13 cellular contexts compared by ENCODE assay signal in the genomic region with DNA sequence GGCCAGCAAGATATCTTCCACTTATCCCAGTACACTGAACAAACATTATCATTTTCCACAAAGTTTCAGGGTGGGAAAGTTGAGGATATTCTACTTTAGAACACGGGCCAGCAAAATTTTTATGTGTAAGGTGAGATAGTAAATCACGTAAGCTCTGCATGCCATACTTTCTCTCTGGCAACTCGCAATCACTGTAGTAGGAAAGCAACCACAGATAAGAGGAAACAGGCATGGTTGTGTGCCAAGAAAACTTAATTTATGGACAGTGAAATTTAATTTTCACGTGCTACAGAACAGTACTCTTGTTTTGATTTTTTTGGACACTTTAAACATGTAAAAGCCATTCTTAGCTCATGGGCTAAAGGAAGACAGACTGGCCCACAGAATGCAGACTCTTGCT.
DNase-seq lines count a peak whose midpoint lies in the region; ATAC-seq and TF ChIP-seq lines count a peak whose summit lies in the region.
"Had no signal": no experiment of that assay in that cellular context is flagged by ENCODE, and none has a peak within 500 bp of the region (broad histone marks: within the 10 kb centered on the region; RNA-seq: fewer than 3 reads in every experiment).

No MANE protein-coding gene starts in this region.

- H2BK12ac ChIP-seq in H9 (ENCODE audit: insufficient read length, low read depth, low read length) = no peak overlapping the region

- no peaks in the 10 kb centered on the region for H3K27me3 Mint-ChIP-seq in H9 (ENCODE audit: low read depth)
- no peaks in the 10 kb centered on the region for H3K27me3 Mint-ChIP-seq in type B pancreatic cell
- peaks cover 5% of the 10 kb centered on the region for H3K27me3 Mint-ChIP-seq in neural progenitor cell (ENCODE audit: insufficient read depth, low read depth)
- H3K27me3 Mint-ChIP-seq: CD4-positive, CD25-positive, alpha-beta regulatory T cell had no signal

- no peak overlapping the region for H4K8ac ChIP-seq in H9 (replicated peaks; ENCODE audit: insufficient read length, low read depth, low read length)

- no peak overlapping the region for H2BK120ac ChIP-seq in H9 (ENCODE audit: low read depth, low read length, poor library complexity, severe bottlenecking)

- H3K36me3 ChIP-seq in iPS-20b (ENCODE audit: insufficient read depth, low read depth, low read length) (no peaks in the 10 kb centered on the region), neural progenitor cell (no peaks in the 10 kb centered on the region)

- H3K79me1 ChIP-seq in H9 (ENCODE audit: insufficient read depth, low read depth, low read length, poor library complexity, severe bottlenecking) = peaks cover 7% of the 10 kb centered on the region

- no peak overlapping the region for H3K18ac ChIP-seq in H9 (ENCODE audit: insufficient read length, low read depth, low read length)

- no peak overlapping the region for H3K4ac ChIP-seq in H9 (ENCODE audit: low read depth, low read length)

- H2BK15ac ChIP-seq in H9 (ENCODE audit: low read depth, low read length) = no peak overlapping the region

- H3K56ac ChIP-seq in H9 (ENCODE audit: insufficient read length, low read depth, low read length) = no peak overlapping the region

- H3T11ph ChIP-seq in H9 (ENCODE audit: low read length) = peak overlapping the region; percentile 42

- H2BK5ac ChIP-seq in H9 (ENCODE audit: insufficient read length, low read length) = no peak overlapping the region

- no peak overlapping the region for H2BK20ac ChIP-seq in H9 (ENCODE audit: low read depth, low read length, poor library complexity, severe bottlenecking)

- no CpG with 5 or more reads among the region's 4 CpGs for WGBS in H9 (ENCODE audit: extremely low coverage, insufficient read length, low lambda C conversion rate)

- H3F3A ChIP-seq in neural progenitor cell (ENCODE audit: low read depth) = peaks cover 3% of the 10 kb centered on the region

- H3K9me3 Mint-ChIP-seq in H9 = no peaks in the 10 kb centered on the region
- H3K9me3 Mint-ChIP-seq in type B pancreatic cell = peaks cover 5% of the 10 kb centered on the region
- H3K9me3 Mint-ChIP-seq in neural progenitor cell = no peaks in the 10 kb centered on the region

- no peak overlapping the region for H4K91ac ChIP-seq in H9 (ENCODE audit: insufficient read length, low read depth, low read length)

- H3K4me1 Mint-ChIP-seq in H9 (peaks cover 75 to 76% of the 10 kb centered on the region in 2 experiments), type B pancreatic cell (ENCODE audit: unreplicated experiment) (peaks cover 41% of the 10 kb centered on the region), neural progenitor cell (peaks cover 10% of the 10 kb centered on the region)
- H3K4me1 Mint-ChIP-seq: CD4-positive, CD25-positive, alpha-beta regulatory T cell had no signal

- H2AFZ ChIP-seq in H9 (ENCODE audit: low read length) (no peak overlapping the region), neural progenitor cell (replicated peaks) (no peak overlapping the region)

- no peak overlapping the region for H2AK5ac ChIP-seq in H9 (ENCODE audit: insufficient read length, low read length)

- H3K36me3 Mint-ChIP-seq in H9 (ENCODE audit: insufficient read depth in 1 of 3, low read depth in 3 of 3) (no peaks in the 10 kb centered on the region), type B pancreatic cell (no peaks in the 10 kb centered on the region), neural progenitor cell (no peaks in the 10 kb centered on the region)
- H3K36me3 Mint-ChIP-seq: CD4-positive, CD25-positive, alpha-beta regulatory T cell had no signal

- TF ChIP-seq CTCF in H9 (conservative IDR thresholded peaks at IDR 0.05) (no peak), type B pancreatic cell (conservative IDR thresholded peaks at IDR 0.05) (no peak), neural progenitor cell (IDR thresholded peaks at IDR 0.05) (no peak)

- H3K27ac Mint-ChIP-seq in H9 = 0 out of 7 replicates have a peak overlapping the region, but pooled peaks of 2 of the 3 experiments have one; percentile 2 to 84
- peak overlapping the region; percentile 46 for H3K27ac Mint-ChIP-seq in type B pancreatic cell
- H3K27ac Mint-ChIP-seq in neural progenitor cell = no peak overlapping the region
- H3K27ac Mint-ChIP-seq: CD4-positive, CD25-positive, alpha-beta regulatory T cell had no signal

- no peaks in the 10 kb centered on the region for H3K9me3 ChIP-seq in H9 (ENCODE audit: control insufficient read depth, low read depth, low read length)
- no peaks in the 10 kb centered on the region for H3K9me3 ChIP-seq in iPS-20b (ENCODE audit: insufficient read depth, low read depth, low read length)
- no peaks in the 10 kb centered on the region for H3K9me3 ChIP-seq in neural progenitor cell (ENCODE audit: low read depth)
- H3K9me3 ChIP-seq: BLaER1 treated with 17β-estradiol and CSF1 and Interleukin-3, amounts not matched to agents 10 nM and 100 nM had no signal

- no peak overlapping the region for H3K23ac ChIP-seq in H9 (ENCODE audit: insufficient read length, low read depth, low read length)

- H3K27me3 ChIP-seq in H9 (ENCODE audit: insufficient read depth, low read length) = no peaks in the 10 kb centered on the region
- no peaks in the 10 kb centered on the region for H3K27me3 ChIP-seq in iPS-20b (ENCODE audit: insufficient read depth, low read length)
- H3K27me3 ChIP-seq in neural progenitor cell = no peaks in the 10 kb centered on the region
- H3K27me3 ChIP-seq: BLaER1 treated with 17β-estradiol and CSF1 and Interleukin-3, amounts not matched to agents 10 nM and 100 nM had no signal

- H3K23me2 ChIP-seq in H9 (ENCODE audit: insufficient read length, low read depth, low read length, poor library complexity, severe bottlenecking) = no peaks in the 10 kb centered on the region

- H3K4me3 ChIP-seq in iPS-20b (ENCODE audit: low read length) = no peak overlapping the region
- H3K4me3 ChIP-seq in neural progenitor cell = no peak overlapping the region
- H3K4me3 ChIP-seq: BLaER1 treated with 17β-estradiol and CSF1 and Interleukin-3, amounts not matched to agents 10 nM and 100 nM had no signal

- DNase-seq in H9 (no peak), type B pancreatic cell (ENCODE audit: extremely low spot score, unreplicated experiment) (no peak), neural progenitor cell (ENCODE audit: low spot score) (no peak), anterior cingulate cortex (lab: John Stamatoyannopoulos, UW) (no peak)
- DNase-seq: 8988T; CD4-positive, CD25-positive, alpha-beta regulatory T cell; DMS53; GF-D8; H7 had no signal

- H3K9ac ChIP-seq in H9 (ENCODE audit: extremely low read depth, insufficient read length, low read length) = no peak overlapping the region
- H3K9ac ChIP-seq in iPS-20b (ENCODE audit: low read depth, low read length) = 0 out of 2 replicates have a peak overlapping the region, but pooled peaks have one; percentile 4
- no peak overlapping the region for H3K9ac ChIP-seq in neural progenitor cell
- H3K9ac ChIP-seq: BLaER1 treated with 17β-estradiol and CSF1 and Interleukin-3, amounts not matched to agents 10 nM and 100 nM had no signal

- no peak overlapping the region for H3K4me3 Mint-ChIP-seq in H9
- H3K4me3 Mint-ChIP-seq in type B pancreatic cell = no peak overlapping the region
- H3K4me3 Mint-ChIP-seq in neural progenitor cell = no peak overlapping the region
- H3K4me3 Mint-ChIP-seq: CD4-positive, CD25-positive, alpha-beta regulatory T cell had no signal

- H3K4me1 ChIP-seq in H9 (ENCODE audit: insufficient read depth, low read length) = peaks cover 41% of the 10 kb centered on the region
- H3K4me1 ChIP-seq in iPS-20b (ENCODE audit: insufficient read depth, low read length) = peaks cover 55% of the 10 kb centered on the region
- H3K4me1 ChIP-seq in neural progenitor cell = peaks cover 14% of the 10 kb centered on the region

- H3K14ac ChIP-seq in H9 (ENCODE audit: insufficient read depth, low read length) = peak overlapping the region; percentile 22; the same call in 1 of the 2 replicates

- H4K20me1 ChIP-seq in H9 (ENCODE audit: control insufficient read depth, insufficient read depth, insufficient read length) (no peaks in the 10 kb centered on the region), neural progenitor cell (ENCODE audit: low read depth) (peaks cover 9% of the 10 kb centered on the region)

- H3K27ac ChIP-seq in H9 (ENCODE audit: insufficient read length, low read depth, low read length) (no peak overlapping the region), iPS-20b (ENCODE audit: low read length) (no peak overlapping the region), neural progenitor cell (no peak overlapping the region)
- H3K27ac ChIP-seq: BLaER1 treated with 17β-estradiol and CSF1 and Interleukin-3, amounts not matched to agents 10 nM and 100 nM had no signal

- ATAC-seq in SK-N-SH treated with all-trans-retinoic acid at 6 μM for 48 hours = no peak
- no peak for ATAC-seq in HG02623 (IDR thresholded peaks at IDR 0.05; ENCODE audit: unreplicated experiment)

- H3K79me2 ChIP-seq in H9 (ENCODE audit: insufficient read depth, low read length) = peaks cover 42% of the 10 kb centered on the region
- H3K79me2 ChIP-seq in neural progenitor cell (ENCODE audit: low read depth) = peaks cover 99% of the 10 kb centered on the region

- no peak overlapping the region for H4K5ac ChIP-seq in H9 (ENCODE audit: insufficient read length, low read depth, low read length)

- H3K4me2 ChIP-seq in H9 (ENCODE audit: insufficient read depth, insufficient read length, low read length) = no peak overlapping the region
- H3K4me2 ChIP-seq in neural progenitor cell = no peak overlapping the region
- H3K4me2 ChIP-seq: BLaER1 treated with 17β-estradiol and CSF1 and Interleukin-3, amounts not matched to agents 10 nM and 100 nM had no signal

TF ChIP-seq in SK-N-SH treated with all-trans-retinoic acid at 6 μM for 48 hours, 23 proteins besides CTCF, POLR2A, EP300 and RAD21 (continues in another document):
- TF ChIP-seq PPARA (CRISPR knock-in tag; IDR thresholded peaks at IDR 0.05; ENCODE audit: borderline replicate concordance) (no peak), ZNF565 (CRISPR knock-in tag; conservative IDR thresholded peaks at IDR 0.05; ENCODE audit: low read depth) (no peak), ISL1 (CRISPR knock-in tag; IDR thresholded peaks at IDR 0.05) (peak; percentile 32)
